In genomic region chr7:47766151-47766550, GRCh38 we compare ENCODE assay signal across 22 cellular contexts.
DNase-seq lines count a peak whose midpoint lies in the region; ATAC-seq, FAIRE-seq and TF ChIP-seq lines count a peak whose summit lies in the region.
"Had no signal": no experiment of that assay in that cellular context is flagged by ENCODE, and none has a peak within 500 bp of the region (broad histone marks: within the 10 kb centered on the region; RNA-seq: fewer than 3 reads in every experiment).

No MANE protein-coding gene starts in this region.

- POLR2A ChIA-PET in A549 (lab: Yijun Ruan, JAX) (no interaction called here), MCF 10A (lab: Yijun Ruan, JAX) (interaction anchor here (0.5 to 5.8 kb wide), 3 partner anchors 10 to 56 kb away, joined by 3 to 85 read pairs (median 3); no protein-coding TSS in a partner anchor)
- POLR2A ChIA-PET in CD4-positive, alpha-beta T cell (lab: Charles Lee) = no interaction called here

- H2AK5ac ChIP-seq in trophoblast cell (ENCODE audit: low read length) = no peak overlapping the region

- H3K4me3 Mint-ChIP-seq in MCF 10A (ENCODE audit: unreplicated experiment) = no peak overlapping the region
- H3K4me3 Mint-ChIP-seq in CD4-positive, alpha-beta T cell = no peak overlapping the region
- H3K4me3 Mint-ChIP-seq: B cell; CD8-positive, alpha-beta memory T cell; IgD-negative memory B cell had no signal

- no peak overlapping the region for H3K18ac ChIP-seq in trophoblast cell (ENCODE audit: low read length)

- H4K12ac ChIP-seq in trophoblast cell (ENCODE audit: low read depth, low read length) = no peak overlapping the region

- no peak overlapping the region for H3K4ac ChIP-seq in trophoblast cell (ENCODE audit: low read depth, low read length)

- no peak for TF ChIP-seq CTCF in A549 (IDR thresholded peaks at IDR 0.05)
- TF ChIP-seq CTCF in fibroblast of villous mesenchyme (IDR thresholded peaks at IDR 0.05; ENCODE audit: insufficient read depth, low read depth, low read length) = no peak
- TF ChIP-seq CTCF in gastroesophageal sphincter (IDR thresholded peaks at IDR 0.05) = no peak
- no peak for TF ChIP-seq CTCF in MCF 10A (IDR thresholded peaks at IDR 0.05; ENCODE audit: unreplicated experiment)
- no peak for TF ChIP-seq CTCF in CD4-positive, alpha-beta T cell (IDR thresholded peaks at IDR 0.05)

- H2BK12ac ChIP-seq in trophoblast cell (ENCODE audit: low read length) = peak overlapping the region; percentile 80

- H3K14ac ChIP-seq in trophoblast cell (ENCODE audit: low read length) = peak overlapping the region; percentile 8

- H3K27ac Mint-ChIP-seq in MCF 10A (ENCODE audit: low read depth, unreplicated experiment) = no peak overlapping the region
- H3K27ac Mint-ChIP-seq in CD4-positive, alpha-beta T cell = no peak overlapping the region
- H3K27ac Mint-ChIP-seq: CD8-positive, alpha-beta memory T cell; IgD-negative memory B cell had no signal

- peaks cover 14% of the 10 kb centered on the region for H3K4me1 Mint-ChIP-seq in MCF 10A (ENCODE audit: insufficient read depth, unreplicated experiment)
- H3K4me1 Mint-ChIP-seq in CD4-positive, alpha-beta T cell (ENCODE audit: low read depth) = no peaks in the 10 kb centered on the region
- H3K4me1 Mint-ChIP-seq: CD8-positive, alpha-beta memory T cell had no signal

- no peak overlapping the region for H3K23ac ChIP-seq in trophoblast cell (ENCODE audit: low read length)

- TF ChIP-seq EP300 in A549 (IDR thresholded peaks at IDR 0.05) (no peak), gastroesophageal sphincter (IDR thresholded peaks at IDR 0.05) (no peak)

- no peak overlapping the region for H3K4me3 ChIP-seq in A549
- H3K4me3 ChIP-seq in fibroblast of villous mesenchyme (ENCODE audit: low read depth, low read length) = no peak overlapping the region
- no peak overlapping the region for H3K4me3 ChIP-seq in trophoblast cell (ENCODE audit: low read depth, low read length)
- H3K4me3 ChIP-seq in gastroesophageal sphincter = no peak overlapping the region
- H3K4me3 ChIP-seq: BLaER1 treated with 17β-estradiol and CSF1 and Interleukin-3, amounts not matched to agents 10 nM and 100 nM; GM23248 had no signal

- no peak overlapping the region for H4K8ac ChIP-seq in trophoblast cell (ENCODE audit: low read depth, low read length)

- TF ChIP-seq RAD21 in A549 (conservative IDR thresholded peaks at IDR 0.05 in 1 of 2, IDR thresholded peaks at IDR 0.05 in 1 of 2) = no peak

- CTCF ChIA-PET in A549 (lab: Yijun Ruan, JAX) = interaction anchor here (1.0 to 1.3 kb wide), 2 partner anchors 49 to 53 kb away, joined by 3 read pairs; no protein-coding TSS in a partner anchor
- CTCF ChIA-PET in MCF 10A (lab: Yijun Ruan, JAX) = interaction anchor here (0.7 to 1.2 kb wide), 5 partner anchors 15 to 1864 kb away, joined by 3 to 4 read pairs (median 3); no protein-coding TSS in a partner anchor
- CTCF ChIA-PET in CD4-positive, alpha-beta T cell (lab: Charles Lee) = no interaction called here

- no peak overlapping the region for H3K9ac ChIP-seq in trophoblast cell (ENCODE audit: low read length)
- H3K9ac ChIP-seq: BLaER1 treated with 17β-estradiol and CSF1 and Interleukin-3, amounts not matched to agents 10 nM and 100 nM; GM23248 had no signal

- H2BK5ac ChIP-seq in trophoblast cell (ENCODE audit: low read depth, low read length, poor library complexity) = peak overlapping the region; percentile 15

- TF ChIP-seq POLR2A in A549 (IDR thresholded peaks at IDR 0.05; ENCODE audit: low read length) = no peak
- no peak for TF ChIP-seq POLR2A in gastroesophageal sphincter (IDR thresholded peaks at IDR 0.05)

- H2BK120ac ChIP-seq in trophoblast cell (ENCODE audit: insufficient read depth, low read length, poor library complexity) = peak overlapping the region; percentile 21

- H3K27me3 ChIP-seq in trophoblast cell (ENCODE audit: insufficient read depth, low read length) (no peaks in the 10 kb centered on the region), gastroesophageal sphincter (no peaks in the 10 kb centered on the region)
- H3K27me3 ChIP-seq in CD4-positive, alpha-beta T cell (ENCODE audit: control insufficient read depth, insufficient read depth, low read length) = no peaks in the 10 kb centered on the region
- H3K27me3 ChIP-seq: BLaER1 treated with 17β-estradiol and CSF1 and Interleukin-3, amounts not matched to agents 10 nM and 100 nM had no signal

- no peaks in the 10 kb centered on the region for H3K27me3 Mint-ChIP-seq in MCF 10A (ENCODE audit: insufficient read depth, unreplicated experiment)
- no peaks in the 10 kb centered on the region for H3K27me3 Mint-ChIP-seq in CD4-positive, alpha-beta T cell
- H3K27me3 Mint-ChIP-seq: B cell, IgD-negative memory B cell had no signal

- H3K4me1 ChIP-seq in A549 (peaks cover 39% of the 10 kb centered on the region), trophoblast cell (ENCODE audit: control insufficient read depth in 1 of 2, insufficient read depth in 2 of 2, low read length in 2 of 2) (peaks cover 22 to 23% of the 10 kb centered on the region in 2 experiments), gastroesophageal sphincter (peaks cover 0 to 20% (median 0%) of the 10 kb centered on the region in 3 donors)

- no peaks in the 10 kb centered on the region for H3K9me3 Mint-ChIP-seq in MCF 10A (ENCODE audit: unreplicated experiment)
- peaks cover 2% of the 10 kb centered on the region for H3K9me3 Mint-ChIP-seq in CD4-positive, alpha-beta T cell
- H3K9me3 Mint-ChIP-seq: IgD-negative memory B cell had no signal

- no peaks in the 10 kb centered on the region for H3K36me3 Mint-ChIP-seq in MCF 10A (ENCODE audit: insufficient read depth, unreplicated experiment)
- no peaks in the 10 kb centered on the region for H3K36me3 Mint-ChIP-seq in CD4-positive, alpha-beta T cell (ENCODE audit: low read depth)

- no peaks in the 10 kb centered on the region for H3K79me2 ChIP-seq in trophoblast cell (ENCODE audit: control insufficient read depth, insufficient read depth, low read length, poor library complexity)

- H3K27ac ChIP-seq in A549 (peak overlapping the region; percentile 96 to 99), trophoblast cell (ENCODE audit: low read depth, low read length) (peak overlapping the region; percentile 0), gastroesophageal sphincter (no peak overlapping the region)
- H3K27ac ChIP-seq in CD4-positive, alpha-beta T cell (ENCODE audit: low read depth, low read length) = no peak overlapping the region
- H3K27ac ChIP-seq: BLaER1 treated with 17β-estradiol and CSF1 and Interleukin-3, amounts not matched to agents 10 nM and 100 nM; GM23248; HL-60 had no signal

- peak overlapping the region; percentile 71 for H4K91ac ChIP-seq in trophoblast cell (ENCODE audit: low read depth, low read length)

- no peak for FAIRE-seq in A549 (lab: Jason Lieb, UNC)
- FAIRE-seq: GM12892, GM18507, H54 had no signal

- ATAC-seq in A549 = no peak
- ATAC-seq in gastroesophageal sphincter = no peak
- ATAC-seq in CD4-positive, alpha-beta T cell (ENCODE audit: poor library complexity) = no peak

- no peak overlapping the region for H2AFZ ChIP-seq in trophoblast cell (ENCODE audit: insufficient read depth, low read length, poor library complexity)
- H2AFZ ChIP-seq: GM23248 had no signal

- H3K79me1 ChIP-seq in trophoblast cell (ENCODE audit: low read length) = peaks cover 34% of the 10 kb centered on the region

- DNase-seq in A549 (ENCODE audit: low read depth in 1 of 2, low spot score in 1 of 2) (no peak), H4 (ENCODE audit: low spot score) (peak; percentile 4), fibroblast of villous mesenchyme (ENCODE audit: low read depth) (peak; percentile 76), trophoblast cell (peak in 1 of 2 donors; percentile 38), MCF 10A (ENCODE audit: unreplicated experiment) (no peak)
- no peak for DNase-seq in CD4-positive, alpha-beta T cell
- DNase-seq: 8988T; CD8-positive, alpha-beta memory T cell; COR-L47; DMS153; DMS79; GDM1; GM23248; HCEC 1CT had no signal

- no peaks in the 10 kb centered on the region for H3K36me3 ChIP-seq in trophoblast cell (ENCODE audit: control insufficient read depth in 1 of 2, insufficient read depth in 2 of 2, low read length in 2 of 2)
- no peaks in the 10 kb centered on the region for H3K36me3 ChIP-seq in gastroesophageal sphincter
- H3K36me3 ChIP-seq: BLaER1 treated with 17β-estradiol and CSF1 and Interleukin-3, amounts not matched to agents 10 nM and 100 nM had no signal

- intact Hi-C loops in MCF 10A (cut with micrococcal nuclease) = no loop called here
- intact Hi-C loops in CD4-positive, alpha-beta T cell (cut with DNase I, micrococcal nuclease) = no loop called here

- H3K4me2 ChIP-seq in A549 = no peak overlapping the region
- no peak overlapping the region for H3K4me2 ChIP-seq in trophoblast cell (ENCODE audit: low read length)
- H3K4me2 ChIP-seq: BLaER1 treated with 17β-estradiol and CSF1 and Interleukin-3, amounts not matched to agents 10 nM and 100 nM had no signal

- H3K9me3 ChIP-seq in A549 = no peaks in the 10 kb centered on the region
- no peaks in the 10 kb centered on the region for H3K9me3 ChIP-seq in trophoblast cell (ENCODE audit: insufficient read depth, low read depth, low read length)
- H3K9me3 ChIP-seq in gastroesophageal sphincter = no peaks in the 10 kb centered on the region
- H3K9me3 ChIP-seq in CD4-positive, alpha-beta T cell (ENCODE audit: control insufficient read depth, low read length) = no peaks in the 10 kb centered on the region
- H3K9me3 ChIP-seq: BLaER1 treated with 17β-estradiol and CSF1 and Interleukin-3, amounts not matched to agents 10 nM and 100 nM had no signal

- 91% methylated on average over 8 of the region's 8 CpGs for WGBS in A549 (ENCODE audit: missing lambda C conversion rate)
- WGBS in trophoblast cell (ENCODE audit: extremely low coverage, insufficient coverage, insufficient read length) = no CpG with 5 or more reads among the region's 8 CpGs
- WGBS in gastroesophageal sphincter (ENCODE audit: low coverage in 1 of 2), 2 donors = 40 to 68% methylated on average over 4 to 8 of the region's 8 CpGs

- no TSS peak for BruUV-seq in MCF 10A (replicated peaks; lab: Mats Ljungman, UMichigan)

TF ChIP-seq in A549, 52 proteins besides CTCF, POLR2A, EP300 and RAD21 (continues in another document):
- no peak for TF ChIP-seq GATA3 (IDR thresholded peaks at IDR 0.05; ENCODE audit: borderline replicate concordance)
- TF ChIP-seq RARB (CRISPR knock-in tag; IDR thresholded peaks at IDR 0.05) = no peak
- TF ChIP-seq CBX8 (IDR thresholded peaks at IDR 0.05) = no peak
- no peak for TF ChIP-seq CHD4 (IDR thresholded peaks at IDR 0.05; ENCODE audit: borderline replicate concordance)
- no peak for TF ChIP-seq RNF2 (IDR thresholded peaks at IDR 0.05; ENCODE audit: borderline replicate concordance, low read depth)

Comparison
In these comparisons a context has a peak if more than half of its experiments do, and no peak if none do; other contexts are left out.
1. DNase-seq: peak in H4 (single experiment) and fibroblast of villous mesenchyme (single experiment); none in A549 (0 of 2), MCF 10A (single experiment) and CD4-positive, alpha-beta T cell (0 of 10).
2. H3K27ac ChIP-seq: peak in A549 (2 of 2) and trophoblast cell (single experiment); none in gastroesophageal sphincter (0 of 4) and CD4-positive, alpha-beta T cell (single experiment).